Comparison of ENCODE assay signal across 8 cellular contexts in the genomic region with DNA sequence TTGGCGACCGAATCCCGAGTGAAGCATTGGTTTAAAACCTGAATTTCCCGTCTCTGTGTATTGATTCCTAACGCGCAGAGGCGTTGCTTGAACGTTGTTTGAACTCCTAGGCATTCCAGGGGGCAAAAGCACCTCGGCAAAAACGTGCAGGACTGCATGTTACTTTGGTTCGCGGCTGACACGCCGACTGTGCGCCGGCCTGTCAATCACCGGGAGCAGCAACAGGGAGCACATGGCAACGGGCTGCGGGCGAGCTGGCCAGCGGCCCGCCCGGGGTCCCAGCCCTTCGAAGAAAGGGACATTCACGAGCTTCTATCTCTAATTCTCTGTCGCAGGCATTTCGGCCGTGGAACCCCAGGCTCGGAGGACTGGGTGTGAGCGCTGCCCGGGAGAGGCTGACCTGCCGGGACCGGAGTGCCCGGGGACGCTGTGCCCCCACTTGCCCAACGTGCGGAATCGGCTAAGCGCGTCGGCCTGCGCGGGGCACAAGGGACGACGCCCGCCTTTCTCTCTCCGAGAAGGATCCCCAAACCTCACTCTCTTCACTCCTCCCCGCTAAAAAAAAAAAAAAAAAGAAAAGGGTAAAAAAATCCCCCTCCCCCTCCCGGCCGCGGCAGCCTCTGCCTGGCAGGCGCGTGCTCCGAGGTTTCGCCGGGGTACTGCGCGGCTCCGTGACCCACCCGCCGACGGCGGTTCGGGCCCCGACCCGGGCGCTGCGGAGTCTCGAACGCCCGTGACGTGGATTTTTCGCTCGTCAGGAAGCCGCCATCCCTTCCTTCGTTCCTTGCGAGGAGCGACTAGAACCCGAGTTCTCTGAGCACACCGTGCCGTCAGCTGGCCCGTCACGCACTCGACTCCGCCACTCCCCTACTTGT. TPM values are rescaled to one million over a fixed set of nuclear protein-coding genes. Genes with fewer than 3 reads are reported as not detected.
DNase-seq lines count a peak whose midpoint lies in the region; ATAC-seq and TF ChIP-seq lines count a peak whose summit lies in the region.

No MANE protein-coding gene starts in this region.

- peaks cover 22 to 27% of the 10 kb centered on the region in 2 donors for H3K4me1 Mint-ChIP-seq in natural killer cell treated with Interleukin-12 subunit alpha and Interleukin-12 subunit beta and Interleukin-15 and Interleukin-18, amount 100 ng/mL, for 72 hours (ENCODE audit: low read depth in 2 of 2)

- H3K4me3 ChIP-seq in thyroid gland (replicated peaks in 1 of 3): peak overlapping the region; percentile 26 to 82 (median 64)

- no peaks in the 10 kb centered on the region for H3K36me3 Mint-ChIP-seq in natural killer cell treated with Interleukin-12 subunit alpha and Interleukin-12 subunit beta and Interleukin-15 and Interleukin-18, amount 100 ng/mL, for 72 hours

- peak overlapping the region; percentile 0 to 3 for H3K27ac Mint-ChIP-seq in natural killer cell treated with Interleukin-12 subunit alpha and Interleukin-12 subunit beta and Interleukin-15 and Interleukin-18, amount 100 ng/mL, for 72 hours

- DNase-seq in NCI-H2081 (lab: John Stamatoyannopoulos, UW) (peak; percentile 46 to 66), NCI-H2081 treated with DMSO at 0.1 percent for 48 hours (lab: John Stamatoyannopoulos, UW) (no peak), NCI-H345 treated with DMSO at 0.1 percent for 48 hours (lab: John Stamatoyannopoulos, UW; ENCODE audit: unreplicated experiment) (peak; percentile 38), fibroblast of gingiva (ENCODE audit: low read depth) (peak; percentile 29), thyroid gland (peak; percentile 67 to 73)
- DNase-seq in activated T-cell treated with anti-CD3 and anti-CD28 coated beads, Interleukin-2, amount 50 U/mL, for 1 hour: peak; percentile 50
- no peak for DNase-seq in natural killer cell treated with Interleukin-12 subunit alpha and Interleukin-12 subunit beta and Interleukin-15 and Interleukin-18, amount 100 ng/mL, for 72 hours (ENCODE audit: low spot score)

- H3K4me3 Mint-ChIP-seq in natural killer cell treated with Interleukin-12 subunit alpha and Interleukin-12 subunit beta and Interleukin-15 and Interleukin-18, amount 100 ng/mL, for 72 hours: peak overlapping the region; percentile 71

- H3K4me1 ChIP-seq in thyroid gland: peaks cover 0 to 4% of the 10 kb centered on the region in 2 donors

- H3K9me3 ChIP-seq in thyroid gland: no peaks in the 10 kb centered on the region

- TF ChIP-seq POLR2A in thyroid gland (IDR thresholded peaks at IDR 0.05): no peak

- peak overlapping the region; percentile 96 to 99 (median 97) for H3K27ac ChIP-seq in thyroid gland

- no peaks in the 10 kb centered on the region for H3K27me3 ChIP-seq in thyroid gland

- peaks cover 10 to 12% of the 10 kb centered on the region in 2 donors for H3K27me3 Mint-ChIP-seq in natural killer cell treated with Interleukin-12 subunit alpha and Interleukin-12 subunit beta and Interleukin-15 and Interleukin-18, amount 100 ng/mL, for 72 hours

- no peak for TF ChIP-seq CTCF in thyroid gland (IDR thresholded peaks at IDR 0.05)

- peak; percentile 5 for ATAC-seq in HG03025 (IDR thresholded peaks at IDR 0.05; ENCODE audit: low FRiP score, unreplicated experiment)
- ATAC-seq in natural killer cell treated with Interleukin-12 subunit alpha and Interleukin-12 subunit beta and Interleukin-15 and Interleukin-18, amount 100 ng/mL, for 72 hours: peak; percentile 39 to 52

- 0 to 1% methylated on average over 71 to 77 of the region's 85 CpGs for WGBS in thyroid gland, 2 donors

- H3K36me3 ChIP-seq in thyroid gland: peaks cover 6 to 34% of the 10 kb centered on the region in 2 donors

- intact Hi-C loops in thyroid gland (cut with DNase I): no loop called here

- no peaks in the 10 kb centered on the region for H3K9me3 Mint-ChIP-seq in natural killer cell treated with Interleukin-12 subunit alpha and Interleukin-12 subunit beta and Interleukin-15 and Interleukin-18, amount 100 ng/mL, for 72 hours

RNA-seq across cellular contexts. Expression of gene SPRY1, which starts 0.9 kb away (rescaled TPM):
- 1 to 10 TPM; 1.7 to 4.2 TPM for total RNA-seq in natural killer cell treated with Interleukin-12 subunit alpha and Interleukin-12 subunit beta and Interleukin-15 and Interleukin-18, amount 100 ng/mL, for 72 hours
- total RNA-seq in thyroid gland: 100 to 1,000 TPM in 2 of 4 donors, 10 to 100 TPM in 2; 52.2 to 142 (median 100) TPM

Comparison
In these comparisons a context has a peak if more than half of its experiments do, and no peak if none do; other contexts are left out.
1. DNase-seq: peak in NCI-H2081 (2 of 2), NCI-H345 treated with DMSO at 0.1 percent for 48 hours (single experiment), activated T-cell treated with anti-CD3 and anti-CD28 coated beads, Interleukin-2, amount 50 U/mL, for 1 hour (single experiment), fibroblast of gingiva (single experiment) and thyroid gland (2 of 2); none in NCI-H2081 treated with DMSO at 0.1 percent for 48 hours (single experiment) and natural killer cell treated with Interleukin-12 subunit alpha and Interleukin-12 subunit beta and Interleukin-15 and Interleukin-18, amount 100 ng/mL, for 72 hours (single experiment).
2. RNA of gene SPRY1, which starts 0.9 kb away (total RNA-seq): 52.2 to 142 TPM in thyroid gland; 1.7 to 4.2 TPM in natural killer cell treated with Interleukin-12 subunit alpha and Interleukin-12 subunit beta and Interleukin-15 and Interleukin-18, amount 100 ng/mL, for 72 hours; every median in the first group is over 10 times any median in the second.